In genomic region chr5:36949593-36949992, GRCh38 we compare ENCODE assay signal across 27 cellular contexts.
"Had no signal": no experiment of that assay in that cellular context is flagged by ENCODE, and none has a peak within 500 bp of the region (broad histone marks: within the 10 kb centered on the region; RNA-seq: fewer than 3 reads in every experiment).

No MANE protein-coding gene starts in this region.

- H3K9me3 ChIP-seq: ascending aorta, gastroesophageal sphincter, lower lobe of right lung, right atrium auricular region, transverse colon had no signal

- H3K36me3 ChIP-seq: ascending aorta, cardiac muscle cell, gastroesophageal sphincter, lower lobe of right lung, neural progenitor cell, right atrium auricular region, transverse colon had no signal

- H3K9ac ChIP-seq: neural progenitor cell had no signal

- H3K4me3 ChIP-seq: ascending aorta, cardiac muscle cell, gastroesophageal sphincter, lower lobe of right lung, neural progenitor cell, right atrium auricular region, transverse colon had no signal

- H3K27ac ChIP-seq: ascending aorta, cardiac muscle cell, gastroesophageal sphincter, lower lobe of right lung, neural progenitor cell, right atrium auricular region, transverse colon had no signal

- DNase-seq: activated CD4-positive, alpha-beta memory T cell treated with anti-CD3 and anti-CD28 coated beads, Interleukin-2, amount 10 ng/mL, durations not matched to agents 7 days and 5 days; activated CD4-positive, alpha-beta T cell treated with anti-CD3 and anti-CD28 coated beads for 1 hour; activated CD4-positive, alpha-beta T cell treated with anti-CD3 and anti-CD28 coated beads, Interleukin-2, amount 10 ng/mL, durations not matched to agents 7 days and 5 days; activated CD8-positive, alpha-beta memory T cell treated with anti-CD3 and anti-CD28 coated beads, Interleukin-2, amount 50 U/mL, for 48 hours; activated gamma-delta T cell; activated naive CD4-positive, alpha-beta T cell treated with anti-CD3 and anti-CD28 coated beads, Interleukin-2, amount 10 ng/mL, durations not matched to agents 7 days and 5 days; activated naive CD8-positive, alpha-beta T cell treated with anti-CD3 and anti-CD28 coated beads, Interleukin-2, amount 10 ng/mL, durations not matched to agents 7 days and 5 days; activated T-cell treated with anti-CD3 and anti-CD28 coated beads, Interleukin-2, amount 50 U/mL, for 24 hours; cortex of kidney; effector memory CD8-positive, alpha-beta T cell; hippocampal formation; immature natural killer cell; lower lobe of right lung; mesendoderm; natural killer cell; stimulated activated CD4-positive, alpha-beta T cell treated with anti-CD3 and anti-CD28 coated beads, Interleukin-15, amount 100 ng/mL, for 24 hours; stimulated activated CD4-positive, alpha-beta T cell treated with anti-CD3 and anti-CD28 coated beads, Interleukin-2, amount 100 ng/mL, for 24 hours; stimulated activated naive CD4-positive, alpha-beta T cell treated with Interleukin-2 at 50 U/mL for 16 hours; T-helper 17 cell; transverse colon had no signal

- H3K4me2 ChIP-seq: neural progenitor cell had no signal

- ATAC-seq: effector memory CD8-positive, alpha-beta T cell; gastroesophageal sphincter; left lobe of liver; lower lobe of right lung; natural killer cell; T-helper 17 cell; WTC11 had no signal

- H2AFZ ChIP-seq: neural progenitor cell had no signal

- H3K27me3 ChIP-seq: ascending aorta, cardiac muscle cell, gastroesophageal sphincter, neural progenitor cell, right atrium auricular region, transverse colon had no signal
